Comparison of ENCODE assay signal across 17 cellular contexts in the genomic region with DNA sequence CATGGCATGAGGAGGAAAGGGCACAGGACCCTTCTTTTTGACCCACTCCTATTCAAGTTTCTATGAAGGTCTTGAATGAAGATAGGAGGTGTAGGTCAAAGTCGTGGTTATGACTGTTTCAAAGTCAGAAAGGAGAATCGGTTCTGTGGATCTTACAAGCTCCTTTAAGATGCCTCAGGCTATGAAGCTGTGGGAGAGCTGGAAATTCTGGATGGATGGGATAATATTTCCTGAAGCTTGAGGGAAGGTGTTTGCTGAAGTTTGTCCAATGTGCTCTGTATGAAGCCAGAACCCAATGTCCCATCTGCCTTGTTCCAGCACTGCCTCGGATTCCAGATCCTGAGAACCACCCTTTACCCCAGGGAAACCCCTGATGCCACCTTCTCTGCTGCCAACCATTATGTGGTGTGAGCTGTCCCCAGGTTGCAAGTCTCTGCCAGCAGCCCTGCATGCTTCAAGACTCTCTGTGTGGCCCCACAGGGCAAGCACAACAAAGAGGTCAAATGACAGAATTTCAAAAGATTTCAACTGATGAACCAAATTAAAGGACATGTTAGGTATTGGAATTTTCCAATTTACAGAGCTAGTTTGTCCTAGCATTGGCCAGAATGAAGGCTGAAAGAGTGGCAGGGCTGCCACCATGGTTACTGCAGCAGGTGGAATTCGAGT.
DNase-seq lines count a peak whose midpoint lies in the region; ATAC-seq and TF ChIP-seq lines count a peak whose summit lies in the region.
"Had no signal": no experiment of that assay in that cellular context is flagged by ENCODE, and none has a peak within 500 bp of the region (broad histone marks: within the 10 kb centered on the region; RNA-seq: fewer than 3 reads in every experiment).

No MANE protein-coding gene starts in this region.

- H3K79me2 ChIP-seq in PC-3 (ENCODE audit: low read length) (no peaks in the 10 kb centered on the region), trophoblast cell (ENCODE audit: control insufficient read depth, insufficient read depth, low read length, poor library complexity) (no peaks in the 10 kb centered on the region)

- H3K27ac Mint-ChIP-seq in nephron progenitor cell: no peak overlapping the region
- H3K27ac Mint-ChIP-seq: CD8-positive, alpha-beta T cell; H9 had no signal

- H3K9me2 ChIP-seq in PC-3 (replicated peaks; ENCODE audit: low read length): no peaks in the 10 kb centered on the region

- H3K4me1 ChIP-seq in PC-3 (ENCODE audit: insufficient read depth, low read length) (no peaks in the 10 kb centered on the region), trophoblast cell (ENCODE audit: control insufficient read depth in 1 of 2, insufficient read depth in 2 of 2, low read length in 2 of 2) (peaks cover 10 to 11% of the 10 kb centered on the region in 2 experiments)
- H3K4me1 ChIP-seq: A549 had no signal

- ATAC-seq in PC-3: no peak
- no peak for ATAC-seq in HG03045 (IDR thresholded peaks at IDR 0.05; ENCODE audit: unreplicated experiment)
- ATAC-seq: A549; CD8-positive, alpha-beta T cell; GM12878 had no signal

- H3K9me3 Mint-ChIP-seq in nephron progenitor cell: peaks cover 8% of the 10 kb centered on the region

- H4K12ac ChIP-seq in trophoblast cell (ENCODE audit: low read depth, low read length): no peak overlapping the region

- peak; percentile 38 for DNase-seq in SIG-M5 treated with dmso at 0.1 percent for 504 hours (lab: John Stamatoyannopoulos, UW; ENCODE audit: unreplicated experiment)
- DNase-seq in SIG-M5 (lab: John Stamatoyannopoulos, UW): no peak
- DNase-seq in PC-3: peak; percentile 19
- DNase-seq in trophoblast cell: peak; percentile 58 to 92
- DNase-seq in GM20000 (ENCODE audit: low spot score): no peak
- DNase-seq in nephron progenitor cell: no peak
- DNase-seq: AML-193; Calu3; CD8-positive, alpha-beta T cell; DMS79 treated with DMSO at 0.1 percent for 48 hours; H9 had no signal

- CTCF ChIA-PET in PC-3 (lab: Charles Lee): no interaction called here

- no peak overlapping the region for H3K4me3 ChIP-seq in PC-3 (ENCODE audit: low read length)
- peak overlapping the region; percentile 53 for H3K4me3 ChIP-seq in trophoblast cell (ENCODE audit: low read depth, low read length)
- H3K4me3 ChIP-seq: A549, BLaER1, GM12878 had no signal

- H3F3A ChIP-seq in PC-3 (ENCODE audit: low read length, unreplicated experiment): no peaks in the 10 kb centered on the region

- POLR2A ChIA-PET in PC-3 (lab: Charles Lee; ENCODE audit: unreplicated experiment): no interaction called here

- no peak overlapping the region for H3K4ac ChIP-seq in trophoblast cell (ENCODE audit: low read depth, low read length)

- H3K27me3 ChIP-seq in PC-3 (ENCODE audit: low read length): peaks cover 82% of the 10 kb centered on the region
- H3K27me3 ChIP-seq in trophoblast cell (ENCODE audit: insufficient read depth, low read length): no peaks in the 10 kb centered on the region
- H3K27me3 ChIP-seq: BLaER1 had no signal

- BruUV-seq in PC-3 (replicated peaks; lab: Mats Ljungman, UMichigan): no TSS peak

- peak overlapping the region; percentile 50 for H3K27ac ChIP-seq in C4-2B
- no peak overlapping the region for H3K27ac ChIP-seq in PC-3 (ENCODE audit: low read length)
- H3K27ac ChIP-seq in trophoblast cell (ENCODE audit: low read depth, low read length): no peak overlapping the region
- H3K27ac ChIP-seq: 22Rv1, A549, BLaER1 had no signal

- no peak overlapping the region for H2AFZ ChIP-seq in PC-3 (ENCODE audit: low read length)
- no peak overlapping the region for H2AFZ ChIP-seq in trophoblast cell (ENCODE audit: insufficient read depth, low read length, poor library complexity)

- no peak overlapping the region for H3K18ac ChIP-seq in trophoblast cell (ENCODE audit: low read length)

- peaks cover 15% of the 10 kb centered on the region for H3K27me3 Mint-ChIP-seq in nephron progenitor cell (ENCODE audit: low read depth, poor library complexity)

- no peak overlapping the region for H3K9ac ChIP-seq in PC-3 (ENCODE audit: low read length)
- H3K9ac ChIP-seq in trophoblast cell (ENCODE audit: low read length): no peak overlapping the region
- H3K9ac ChIP-seq: BLaER1 had no signal

- H2BK120ac ChIP-seq in trophoblast cell (ENCODE audit: insufficient read depth, low read length, poor library complexity): no peak overlapping the region

- H4K8ac ChIP-seq in trophoblast cell (ENCODE audit: low read depth, low read length): no peak overlapping the region

- no peaks in the 10 kb centered on the region for H3K36me3 Mint-ChIP-seq in nephron progenitor cell (ENCODE audit: low read depth)
- H3K36me3 Mint-ChIP-seq: CD8-positive, alpha-beta T cell had no signal

- H3K9me3 ChIP-seq in PC-3 (ENCODE audit: low read length): no peaks in the 10 kb centered on the region
- no peaks in the 10 kb centered on the region for H3K9me3 ChIP-seq in trophoblast cell (ENCODE audit: insufficient read depth, low read depth, low read length)
- H3K9me3 ChIP-seq: A549 had no signal

- no peak overlapping the region for H3K4me2 ChIP-seq in PC-3 (ENCODE audit: low read length)
- no peak overlapping the region for H3K4me2 ChIP-seq in trophoblast cell (ENCODE audit: low read length)
- H3K4me2 ChIP-seq: A549, BLaER1 had no signal

- H3K36me3 ChIP-seq in PC-3 (ENCODE audit: low read depth, low read length) (no peaks in the 10 kb centered on the region), trophoblast cell (ENCODE audit: control insufficient read depth in 1 of 2, insufficient read depth in 2 of 2, low read length in 2 of 2) (no peaks in the 10 kb centered on the region)
- H3K36me3 ChIP-seq: BLaER1 had no signal

- H2AK5ac ChIP-seq in trophoblast cell (ENCODE audit: low read length): no peak overlapping the region

- TF ChIP-seq CTCF in C4-2B (conservative IDR thresholded peaks at IDR 0.05) (no peak), PC-3 (conservative IDR thresholded peaks at IDR 0.05; ENCODE audit: low read depth, low read length) (no peak), GM20000 (IDR thresholded peaks at IDR 0.05; ENCODE audit: extremely low read depth, missing control alignments) (no peak), nephron progenitor cell (IDR thresholded peaks at IDR 0.05) (no peak)

- intact Hi-C loops in PC-3 (cut with micrococcal nuclease): no loop called here

- WGBS in trophoblast cell (ENCODE audit: extremely low coverage, insufficient coverage, insufficient read length): no CpG with 5 or more reads among the region's 4 CpGs

- H2BK12ac ChIP-seq in trophoblast cell (ENCODE audit: low read length): no peak overlapping the region

- H3K4me1 Mint-ChIP-seq in nephron progenitor cell: no peaks in the 10 kb centered on the region

- no peak overlapping the region for H2BK5ac ChIP-seq in trophoblast cell (ENCODE audit: low read depth, low read length, poor library complexity)

- no peaks in the 10 kb centered on the region for H4K20me1 ChIP-seq in PC-3 (ENCODE audit: low read length)
- H4K20me1 ChIP-seq: BLaER1 had no signal

- H3K23ac ChIP-seq in trophoblast cell (ENCODE audit: low read length): no peak overlapping the region

- no peak overlapping the region for H3K14ac ChIP-seq in trophoblast cell (ENCODE audit: low read length)

- H3K79me1 ChIP-seq in trophoblast cell (ENCODE audit: low read length): peaks cover 4% of the 10 kb centered on the region

- no peak overlapping the region for H3K4me3 Mint-ChIP-seq in nephron progenitor cell
- H3K4me3 Mint-ChIP-seq: CD8-positive, alpha-beta T cell; H9 had no signal

- no peak overlapping the region for H4K91ac ChIP-seq in trophoblast cell (ENCODE audit: low read depth, low read length)

Comparison
In these comparisons a context has a peak if more than half of its experiments do, and no peak if none do; other contexts are left out.
1. DNase-seq: peak in SIG-M5 treated with dmso at 0.1 percent for 504 hours (single experiment), PC-3 (single experiment) and trophoblast cell (2 of 2); none in SIG-M5 (single experiment), GM20000 (single experiment) and nephron progenitor cell (single experiment).